In genomic region chr16:89052824-89053724, GRCh38 we compare ENCODE assay signal across 8 cellular contexts. TPM values are rescaled to one million over a fixed set of nuclear protein-coding genes. Genes with fewer than 3 reads are reported as not detected.
DNase-seq lines count a peak whose midpoint lies in the region; ATAC-seq, FAIRE-seq and TF ChIP-seq lines count a peak whose summit lies in the region.

No MANE protein-coding gene starts in this region.

- no peaks in the 10 kb centered on the region for H3K27me3 Mint-ChIP-seq in Caco-2 (ENCODE audit: insufficient read depth, unreplicated experiment)
- H3K27me3 Mint-ChIP-seq in T-helper 2 cell treated with Interferon-gamma antibody and Interleukin-4, amounts not matched to agents 5 μg/mL and 100 μg/mL, for 36 hours (ENCODE audit: low read depth) = no peaks in the 10 kb centered on the region

- H3K4me3 Mint-ChIP-seq in Caco-2 (ENCODE audit: unreplicated experiment) = peak overlapping the region; percentile 72
- peak overlapping the region; percentile 81 for H3K4me3 Mint-ChIP-seq in T-helper 2 cell treated with Interferon-gamma antibody and Interleukin-4, amounts not matched to agents 5 μg/mL and 100 μg/mL, for 36 hours

- H3K9me3 Mint-ChIP-seq in Caco-2 (ENCODE audit: unreplicated experiment) = no peaks in the 10 kb centered on the region
- H3K9me3 Mint-ChIP-seq in T-helper 2 cell treated with Interferon-gamma antibody and Interleukin-4, amounts not matched to agents 5 μg/mL and 100 μg/mL, for 36 hours = no peaks in the 10 kb centered on the region

- H3K4me1 ChIP-seq in Caco-2 (no peaks in the 10 kb centered on the region), keratinocyte (ENCODE audit: control insufficient read depth, extremely low read depth, insufficient read depth, low read length) (peaks cover 8% of the 10 kb centered on the region)

- dilution Hi-C loops in keratinocyte (cut with MboI; ENCODE audit: extremely low pct_ligation_motif_present, low sequenced_read_pairs) = no loop called here

- CTCF ChIA-PET in Caco-2 (lab: Charles Lee) = interaction anchor here (0.5 to 1.2 kb wide), 3 partner anchors 114 to 165 kb away, joined by 3 to 4 read pairs (median 3); partner anchors contain the start of gene ZNF778

- no peaks in the 10 kb centered on the region for H3K79me2 ChIP-seq in keratinocyte (ENCODE audit: control insufficient read depth, insufficient read depth, low read length)

- DNase-seq in Caco-2 (peak; percentile 81 to 88), NCI-H1048 (lab: John Stamatoyannopoulos, UW) (peak; percentile 59), keratinocyte (ENCODE audit: low read depth, low spot score) (peak; percentile 38), dermis blood vessel endothelial cell (no peak)
- no peak for DNase-seq in T-helper 2 cell treated with Interferon-gamma antibody and Interleukin-4, amounts not matched to agents 5 μg/mL and 100 μg/mL, for 36 hours (ENCODE audit: low spot score)

- ATAC-seq in HG02885 (IDR thresholded peaks at IDR 0.05; ENCODE audit: poor library complexity, unreplicated experiment) (no peak), GM18517 (IDR thresholded peaks at IDR 0.05; ENCODE audit: unreplicated experiment) (no peak), GM19035 (IDR thresholded peaks at IDR 0.05; ENCODE audit: unreplicated experiment) (no peak)

- BruUV-seq in Caco-2 (replicated peaks; lab: Mats Ljungman, UMichigan) = TSS peak; percentile 22

- H4K20me1 ChIP-seq in keratinocyte (ENCODE audit: control insufficient read depth, extremely low read depth, insufficient read depth, low read length) = peaks cover 3% of the 10 kb centered on the region

- H3K27me3 ChIP-seq in Caco-2 (replicated peaks; ENCODE audit: control insufficient read depth, insufficient read depth, low read length) (no peaks in the 10 kb centered on the region; the same call in 1 of the 2 replicates), keratinocyte (ENCODE audit: control insufficient read depth, extremely low read depth, insufficient read depth, low read length) (peaks cover 49% of the 10 kb centered on the region)

- H3K9me3 ChIP-seq in Caco-2 = no peaks in the 10 kb centered on the region
- H3K9me3 ChIP-seq in keratinocyte (ENCODE audit: control insufficient read depth, low read depth, low read length) = no peaks in the 10 kb centered on the region

- H3K27ac ChIP-seq in keratinocyte (ENCODE audit: control insufficient read depth, insufficient read depth, low read length) = no peak overlapping the region

- intact Hi-C loops in Caco-2 (cut with micrococcal nuclease; ENCODE audit: unreplicated experiment) = loop anchor here (2.0 kb wide), 1 partner anchor 164 kb away; the partner anchor contains the start of gene ZNF778

- no peaks in the 10 kb centered on the region for H3K9me1 ChIP-seq in keratinocyte (ENCODE audit: control insufficient read depth, extremely low read depth, insufficient read depth, low read length)

- H3K4me1 Mint-ChIP-seq in Caco-2 (ENCODE audit: low read depth, unreplicated experiment) = peaks cover 6% of the 10 kb centered on the region
- peaks cover 2% of the 10 kb centered on the region for H3K4me1 Mint-ChIP-seq in T-helper 2 cell treated with Interferon-gamma antibody and Interleukin-4, amounts not matched to agents 5 μg/mL and 100 μg/mL, for 36 hours (ENCODE audit: low read depth)

- POLR2A ChIA-PET in Caco-2 (lab: Charles Lee) = interaction anchor here (0.6 kb wide), 1 partner anchor 176 kb away, joined by 6 read pairs; no protein-coding TSS in a partner anchor

- peak in 1 of 2 experiments; percentile 44 for TF ChIP-seq CTCF in Caco-2 (IDR thresholded peaks at IDR 0.05; ENCODE audit: insufficient read depth in 1 of 2, low read depth in 1 of 2, low read length in 1 of 2, severe bottlenecking in 1 of 2, unreplicated experiment in 1 of 2)
- no peak for TF ChIP-seq CTCF in keratinocyte (optimal IDR thresholded peaks at IDR 0.05 in 1 of 3, IDR thresholded peaks at IDR 0.05 in 1 of 3, conservative IDR thresholded peaks at IDR 0.05 in 1 of 3; ENCODE audit: extremely low read depth in 1 of 3, insufficient read depth in 2 of 3, low read length in 3 of 3)

- H3K36me3 ChIP-seq in Caco-2 (ENCODE audit: control insufficient read depth, insufficient read depth, low read length) = no peaks in the 10 kb centered on the region
- H3K36me3 ChIP-seq in keratinocyte (ENCODE audit: control insufficient read depth in 2 of 2, extremely low read depth in 1 of 2, insufficient read depth in 2 of 2, low read length in 2 of 2) = no peaks in the 10 kb centered on the region

- H3K27ac Mint-ChIP-seq in Caco-2 (ENCODE audit: unreplicated experiment) = peak overlapping the region; percentile 30
- peak overlapping the region; percentile 81 for H3K27ac Mint-ChIP-seq in T-helper 2 cell treated with Interferon-gamma antibody and Interleukin-4, amounts not matched to agents 5 μg/mL and 100 μg/mL, for 36 hours

- peak overlapping the region; percentile 94 for H3K4me2 ChIP-seq in keratinocyte (ENCODE audit: control insufficient read depth, extremely low read depth, insufficient read depth, low read depth, low read length)

- peak overlapping the region; percentile 56 for H3K9ac ChIP-seq in keratinocyte (ENCODE audit: control insufficient read depth, extremely low read depth, insufficient read depth, low read length)

- peak overlapping the region; percentile 82 for H2AFZ ChIP-seq in keratinocyte (ENCODE audit: control insufficient read depth, low read length)

- peak; percentile 87 for FAIRE-seq in keratinocyte (lab: Jason Lieb, UNC)

- H3K4me3 ChIP-seq in Caco-2 (ENCODE audit: low read depth, low read length) = peak overlapping the region; percentile 68
- H3K4me3 ChIP-seq in keratinocyte (ENCODE audit: control insufficient read depth in 2 of 3, extremely low read depth in 1 of 3, insufficient read depth in 2 of 3, low read depth in 1 of 3, low read length in 3 of 3) = peak overlapping the region; percentile 66 to 77 (median 67)

- H3K36me3 Mint-ChIP-seq in Caco-2 (ENCODE audit: insufficient read depth, unreplicated experiment) = peaks cover 5% of the 10 kb centered on the region
- no peaks in the 10 kb centered on the region for H3K36me3 Mint-ChIP-seq in T-helper 2 cell treated with Interferon-gamma antibody and Interleukin-4, amounts not matched to agents 5 μg/mL and 100 μg/mL, for 36 hours (ENCODE audit: low read depth)

RNA-seq across cellular contexts. Expression of gene ACSF3, which starts 40.6 kb away (rescaled TPM):
- total RNA-seq in Caco-2 (2022) (49.5 and 55.2 TPM in 2 replicates), dermis blood vessel endothelial cell (27.2 and 33.6 TPM in 2 replicates)
- polyA plus RNA-seq in keratinocyte = 9.8 to 13.4 TPM (median 11.2 TPM) in 3 replicates
- 3.0 TPM for polyA plus RNA-seq in keratinocyte (2011; ENCODE audit: low read depth)
- 6.5 and 10.8 TPM in 2 replicates for polyA plus RNA-seq in keratinocyte (2011; cell fraction: cytosol; rRNA removed)
- polyA plus RNA-seq in keratinocyte (2011; cell fraction: nucleus; rRNA removed) = 20.8 and 21.9 TPM in 2 replicates
- polyA plus RNA-seq in keratinocyte (2012; ENCODE audit: low replicate concordance) = 12.0 and 13.1 TPM in 2 replicates
- 11.6 to 24.3 TPM (median 15.6 TPM) in 3 replicates for polyA minus RNA-seq in keratinocyte
- polyA minus RNA-seq in keratinocyte (2011; cell fraction: cytosol; rRNA and poly(A)+ RNA removed) = 16.3 TPM
- polyA minus RNA-seq in keratinocyte (2011; cell fraction: nucleus; rRNA and poly(A)+ RNA removed) = 13.4 and 18.7 TPM in 2 replicates

Comparison
In these comparisons a context has a peak if more than half of its experiments do, and no peak if none do; other contexts are left out.
1. DNase-seq: peak in Caco-2 (2 of 2), NCI-H1048 (single experiment) and keratinocyte (single experiment); none in T-helper 2 cell treated with Interferon-gamma antibody and Interleukin-4, amounts not matched to agents 5 μg/mL and 100 μg/mL, for 36 hours (single experiment) and dermis blood vessel endothelial cell (single experiment).